1 cellular context compared by ENCODE assay signal in the genomic region with DNA sequence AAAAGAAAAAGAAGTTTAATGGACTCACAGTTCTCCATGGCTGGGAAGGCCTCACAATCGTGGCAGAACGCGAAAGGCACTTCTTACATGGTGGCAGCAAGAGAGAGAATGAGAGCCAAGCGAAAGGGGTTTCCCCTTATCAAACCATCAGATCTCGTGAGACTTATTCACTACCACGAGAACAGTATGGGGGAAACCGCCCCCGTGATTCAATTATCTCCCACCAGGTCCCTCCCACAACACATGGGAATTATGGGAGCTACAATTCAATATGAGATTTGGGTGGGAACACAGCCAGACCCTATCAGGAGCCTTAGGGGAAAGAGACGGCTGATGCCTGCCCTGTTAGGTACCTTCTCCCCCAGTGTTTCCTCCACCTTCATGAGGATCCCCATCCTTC. TPM values are rescaled to one million over a fixed set of nuclear protein-coding genes. Genes with fewer than 3 reads are reported as not detected.
"Had no signal": no experiment of that assay in that cellular context is flagged by ENCODE, and none has a peak within 500 bp of the region (broad histone marks: within the 10 kb centered on the region; RNA-seq: fewer than 3 reads in every experiment).

No MANE protein-coding gene starts in this region.

RNA-seq across cellular contexts. Expression of a gene that starts 43.0 kb away (rescaled TPM):
- total RNA-seq: LHCN-M2 had no signal
